Comparison of ENCODE assay signal across 12 cellular contexts in genomic region chr22:32444068-32444467, GRCh38. TPM values are rescaled to one million over a fixed set of nuclear protein-coding genes. Genes with fewer than 3 reads are reported as not detected.
DNase-seq lines count a peak whose midpoint lies in the region; ATAC-seq and TF ChIP-seq lines count a peak whose summit lies in the region.
"Had no signal": no experiment of that assay in that cellular context is flagged by ENCODE, and none has a peak within 500 bp of the region (broad histone marks: within the 10 kb centered on the region; RNA-seq: fewer than 3 reads in every experiment).

No MANE protein-coding gene starts in this region.

- DNase-seq in activated CD4-positive, alpha-beta T cell treated with anti-CD3 and anti-CD28 coated beads, Interleukin-2, amount 50 U/mL, for 1 hour: peak; percentile 1
- DNase-seq in activated CD4-positive, alpha-beta T cell treated with anti-CD3 and anti-CD28 coated beads, Interleukin-2, amount 50 U/mL, for 4 hours: no peak
- DNase-seq in WERI-Rb-1 (peak; percentile 51), neural progenitor cell (ENCODE audit: low spot score) (peak; percentile 45), uterus (no peak)
- DNase-seq: foreskin melanocyte, tibial artery had no signal

- no peak for TF ChIP-seq POLR2A in uterus (IDR thresholded peaks at IDR 0.05)

- H3K36me3 ChIP-seq in WERI-Rb-1 (no peaks in the 10 kb centered on the region), neural progenitor cell (no peaks in the 10 kb centered on the region), uterus (no peaks in the 10 kb centered on the region)
- H3K36me3 ChIP-seq: tibial artery had no signal

- no peaks in the 10 kb centered on the region for H3F3A ChIP-seq in neural progenitor cell (ENCODE audit: low read depth)

- no peak overlapping the region for H3K27ac ChIP-seq in WERI-Rb-1
- no peak overlapping the region for H3K27ac ChIP-seq in neural progenitor cell
- H3K27ac ChIP-seq in uterus: no peak overlapping the region
- H3K27ac ChIP-seq: HL-60, tibial artery had no signal

- H3K9me3 Mint-ChIP-seq in neural progenitor cell: no peaks in the 10 kb centered on the region

- no peak for TF ChIP-seq EP300 in Ishikawa (IDR thresholded peaks at IDR 0.05; ENCODE audit: borderline replicate concordance)

- no peak overlapping the region for H3K4me2 ChIP-seq in neural progenitor cell

- H3K27ac Mint-ChIP-seq in neural progenitor cell: no peak overlapping the region

- intact Hi-C loops in uterus (cut with DNase I; ENCODE audit: low total_unique reads): no loop called here

- peaks cover 6% of the 10 kb centered on the region for H3K27me3 Mint-ChIP-seq in neural progenitor cell (ENCODE audit: insufficient read depth, low read depth)

- no peaks in the 10 kb centered on the region for H4K20me1 ChIP-seq in neural progenitor cell (ENCODE audit: low read depth)

- no peaks in the 10 kb centered on the region for H3K79me2 ChIP-seq in neural progenitor cell (ENCODE audit: low read depth)

- no peak overlapping the region for H2AFZ ChIP-seq in neural progenitor cell (replicated peaks)

- H3K4me3 Mint-ChIP-seq in neural progenitor cell: no peak overlapping the region

- no peaks in the 10 kb centered on the region for H3K4me1 Mint-ChIP-seq in neural progenitor cell

- H3K4me1 ChIP-seq in neural progenitor cell (no peaks in the 10 kb centered on the region), uterus (no peaks in the 10 kb centered on the region)
- H3K4me1 ChIP-seq: tibial artery had no signal

- TF ChIP-seq CTCF in WERI-Rb-1 (IDR thresholded peaks at IDR 0.05; ENCODE audit: low read depth, low read length) (peak; percentile 83), neural progenitor cell (IDR thresholded peaks at IDR 0.05) (peak; percentile 40), uterus (IDR thresholded peaks at IDR 0.05) (no peak)

- ATAC-seq in GM18511 (IDR thresholded peaks at IDR 0.05; ENCODE audit: unreplicated experiment): no peak
- no peak for ATAC-seq in GM21515 (IDR thresholded peaks at IDR 0.05; ENCODE audit: unreplicated experiment)

- no peaks in the 10 kb centered on the region for H3K9me3 ChIP-seq in WERI-Rb-1 (ENCODE audit: severe bottlenecking)
- no peaks in the 10 kb centered on the region for H3K9me3 ChIP-seq in neural progenitor cell (ENCODE audit: low read depth)
- H3K9me3 ChIP-seq in uterus: no peaks in the 10 kb centered on the region
- H3K9me3 ChIP-seq: tibial artery had no signal

- TF ChIP-seq RAD21 in Ishikawa (IDR thresholded peaks at IDR 0.05; ENCODE audit: low read depth): peak; percentile 29; the same call in 1 of the 2 replicates

- H3K9ac ChIP-seq in neural progenitor cell: no peak overlapping the region

- H3K36me3 Mint-ChIP-seq in neural progenitor cell: no peaks in the 10 kb centered on the region

- H3K27me3 ChIP-seq in WERI-Rb-1 (ENCODE audit: insufficient read depth, low read depth, severe bottlenecking) (peaks cover 28% of the 10 kb centered on the region), neural progenitor cell (peaks cover 77% of the 10 kb centered on the region), uterus (no peaks in the 10 kb centered on the region)

- H3K4me3 ChIP-seq in WERI-Rb-1 (ENCODE audit: low read depth, low read length) (no peak overlapping the region), neural progenitor cell (no peak overlapping the region), uterus (no peak overlapping the region)
- H3K4me3 ChIP-seq: tibial artery had no signal

TF ChIP-seq in Ishikawa, 13 proteins besides CTCF, POLR2A, EP300 and RAD21:
- TF ChIP-seq ZBTB7A (IDR thresholded peaks at IDR 0.05; ENCODE audit: low read depth) (no peak), FOXM1 (IDR thresholded peaks at IDR 0.05; ENCODE audit: borderline replicate concordance, low read depth) (no peak), TCF12 (IDR thresholded peaks at IDR 0.05; ENCODE audit: low read depth) (no peak), EGR1 (IDR thresholded peaks at IDR 0.05) (no peak), NFIC (IDR thresholded peaks at IDR 0.05) (no peak), TAF1 (IDR thresholded peaks at IDR 0.05; ENCODE audit: low read depth) (no peak), CREB1 (IDR thresholded peaks at IDR 0.05; ENCODE audit: low read depth) (no peak), TEAD4 (IDR thresholded peaks at IDR 0.05) (no peak), YY1 (IDR thresholded peaks at IDR 0.05; ENCODE audit: low read depth) (no peak), CEBPB (IDR thresholded peaks at IDR 0.05) (no peak)
- TF ChIP-seq, protein P1, sequence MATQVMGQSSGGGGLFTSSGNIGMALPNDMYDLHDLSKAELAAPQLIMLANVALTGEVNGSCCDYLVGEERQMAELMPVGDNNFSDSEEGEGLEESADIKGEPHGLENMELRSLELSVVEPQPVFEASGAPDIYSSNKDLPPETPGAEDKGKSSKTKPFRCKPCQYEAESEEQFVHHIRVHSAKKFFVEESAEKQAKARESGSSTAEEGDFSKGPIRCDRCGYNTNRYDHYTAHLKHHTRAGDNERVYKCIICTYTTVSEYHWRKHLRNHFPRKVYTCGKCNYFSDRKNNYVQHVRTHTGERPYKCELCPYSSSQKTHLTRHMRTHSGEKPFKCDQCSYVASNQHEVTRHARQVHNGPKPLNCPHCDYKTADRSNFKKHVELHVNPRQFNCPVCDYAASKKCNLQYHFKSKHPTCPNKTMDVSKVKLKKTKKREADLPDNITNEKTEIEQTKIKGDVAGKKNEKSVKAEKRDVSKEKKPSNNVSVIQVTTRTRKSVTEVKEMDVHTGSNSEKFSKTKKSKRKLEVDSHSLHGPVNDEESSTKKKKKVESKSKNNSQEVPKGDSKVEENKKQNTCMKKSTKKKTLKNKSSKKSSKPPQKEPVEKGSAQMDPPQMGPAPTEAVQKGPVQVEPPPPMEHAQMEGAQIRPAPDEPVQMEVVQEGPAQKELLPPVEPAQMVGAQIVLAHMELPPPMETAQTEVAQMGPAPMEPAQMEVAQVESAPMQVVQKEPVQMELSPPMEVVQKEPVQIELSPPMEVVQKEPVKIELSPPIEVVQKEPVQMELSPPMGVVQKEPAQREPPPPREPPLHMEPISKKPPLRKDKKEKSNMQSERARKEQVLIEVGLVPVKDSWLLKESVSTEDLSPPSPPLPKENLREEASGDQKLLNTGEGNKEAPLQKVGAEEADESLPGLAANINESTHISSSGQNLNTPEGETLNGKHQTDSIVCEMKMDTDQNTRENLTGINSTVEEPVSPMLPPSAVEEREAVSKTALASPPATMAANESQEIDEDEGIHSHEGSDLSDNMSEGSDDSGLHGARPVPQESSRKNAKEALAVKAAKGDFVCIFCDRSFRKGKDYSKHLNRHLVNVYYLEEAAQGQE (IDR thresholded peaks at IDR 0.05; ENCODE audit: low read depth): no peak
- TF ChIP-seq, protein P2, sequence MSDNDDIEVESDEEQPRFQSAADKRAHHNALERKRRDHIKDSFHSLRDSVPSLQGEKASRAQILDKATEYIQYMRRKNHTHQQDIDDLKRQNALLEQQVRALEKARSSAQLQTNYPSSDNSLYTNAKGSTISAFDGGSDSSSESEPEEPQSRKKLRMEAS (IDR thresholded peaks at IDR 0.05): no peak
- TF ChIP-seq, protein P3, sequence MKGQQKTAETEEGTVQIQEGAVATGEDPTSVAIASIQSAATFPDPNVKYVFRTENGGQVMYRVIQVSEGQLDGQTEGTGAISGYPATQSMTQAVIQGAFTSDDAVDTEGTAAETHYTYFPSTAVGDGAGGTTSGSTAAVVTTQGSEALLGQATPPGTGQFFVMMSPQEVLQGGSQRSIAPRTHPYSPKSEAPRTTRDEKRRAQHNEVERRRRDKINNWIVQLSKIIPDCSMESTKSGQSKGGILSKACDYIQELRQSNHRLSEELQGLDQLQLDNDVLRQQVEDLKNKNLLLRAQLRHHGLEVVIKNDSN (IDR thresholded peaks at IDR 0.05): no peak

RNA-seq across cellular contexts. Expression of gene BPIFC, which starts 20.2 kb away (rescaled TPM):
- total RNA-seq in neural progenitor cell (ENCODE audit: low replicate concordance) (not detected in 2 replicates), uterus (not detected)
- total RNA-seq: activated CD8-positive, alpha-beta memory T cell treated with anti-CD3 and anti-CD28 coated beads for 36 hours had no signal

RNA-seq across cellular contexts. Expression of gene FBXO7, which starts 30.5 kb away (rescaled TPM):
- total RNA-seq in neural progenitor cell (ENCODE audit: low replicate concordance) (62.5 and 65.2 TPM in 2 replicates), uterus (10 to 100 TPM; 78.2 to 90.2 (median 80.0) TPM)

RNA-seq across cellular contexts. Expression of gene RTCB, which starts 32.0 kb away (rescaled TPM):
- 162 and 215 TPM in 2 replicates for total RNA-seq in neural progenitor cell (ENCODE audit: low replicate concordance)
- 100 to 1,000 TPM in 2 of 4 donors, 10 to 100 TPM in 2; 57.2 to 118 (median 91.1) TPM for total RNA-seq in uterus

Comparison
In these comparisons a context has a peak if more than half of its experiments do, and no peak if none do; other contexts are left out.
1. DNase-seq: peak in activated CD4-positive, alpha-beta T cell treated with anti-CD3 and anti-CD28 coated beads, Interleukin-2, amount 50 U/mL, for 1 hour (single experiment), WERI-Rb-1 (single experiment) and neural progenitor cell (single experiment); none in activated CD4-positive, alpha-beta T cell treated with anti-CD3 and anti-CD28 coated beads, Interleukin-2, amount 50 U/mL, for 4 hours (0 of 2) and uterus (0 of 2).
2. CTCF ChIP-seq: peak in WERI-Rb-1 (single experiment) and neural progenitor cell (single experiment); none in uterus (0 of 4).